In the genomic region with DNA sequence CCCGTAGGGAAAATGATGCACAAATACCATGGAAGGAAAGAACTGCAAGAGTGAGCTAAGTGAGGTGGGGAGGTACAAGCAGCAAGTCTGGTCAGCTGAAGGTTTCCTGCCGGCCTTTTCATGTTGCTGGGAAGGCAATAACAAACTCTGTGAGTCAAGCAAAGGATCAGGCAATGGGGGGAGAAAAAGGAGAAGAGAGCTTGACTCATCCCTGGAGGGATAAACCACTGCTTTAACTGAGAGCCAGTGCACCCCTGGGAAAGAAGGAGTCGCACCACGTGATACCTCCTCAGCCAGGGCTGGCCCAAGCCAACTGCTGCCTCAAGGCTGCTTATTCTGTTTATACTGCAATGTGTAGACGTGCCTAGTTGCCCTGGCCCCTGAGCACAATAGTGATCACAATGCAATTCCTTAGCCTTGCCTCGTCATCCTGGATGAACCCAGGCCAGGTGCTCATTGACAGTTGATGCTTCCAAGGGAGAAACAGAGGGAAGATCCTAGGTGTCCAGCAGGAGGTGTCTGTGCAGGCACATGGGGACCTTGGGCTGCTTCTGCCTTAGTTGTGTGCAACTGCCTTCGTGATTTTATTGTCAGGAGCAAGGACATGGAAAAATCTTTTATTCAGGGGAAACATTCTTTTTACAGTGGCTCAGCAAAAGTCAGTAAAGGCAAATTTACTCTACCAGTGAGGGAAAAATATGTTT, we compare ENCODE assay signal across 11 cellular contexts.
A peak's percentile ranks its signal among the peaks of the same experiment; 100 is the strongest.
DNase-seq lines count a peak whose midpoint lies in the region; ATAC-seq lines count a peak whose summit lies in the region.
"Had no signal": no experiment of that assay in that cellular context is flagged by ENCODE, and none has a peak within 500 bp of the region (broad histone marks: within the 10 kb centered on the region; RNA-seq: fewer than 3 reads in every experiment).

No MANE protein-coding gene starts in this region.

- DNase-seq in ELR (ENCODE audit: low read depth) (peak; percentile 48), SJSA1 (ENCODE audit: low read depth in 1 of 2, low spot score in 2 of 2) (peak; percentile 50 to 53), fibroblast of the conjunctiva (ENCODE audit: low read depth) (peak; percentile 55), NCI-H1105 treated with DMSO at 0.1 percent for 48 hours (lab: John Stamatoyannopoulos, UW) (no peak), globus pallidus (ENCODE audit: low spot score) (no peak)
- no peak for DNase-seq in stimulated activated naive CD8-positive, alpha-beta T cell treated with anti-CD3 and anti-CD28 coated beads, Interleukin-15, amount 100 ng/mL, for 72 hours
- DNase-seq: activated naive CD4-positive, alpha-beta T cell treated with Interleukin-2 at 50 U/mL for 16 hours; nephron progenitor cell; stimulated activated CD4-positive, alpha-beta T cell treated with anti-CD3 and anti-CD28 coated beads, Interleukin-2, amount 100 ng/mL, for 24 hours had no signal

- H3K9ac ChIP-seq in rectal smooth muscle tissue (ENCODE audit: low read length) = no peak overlapping the region

- H3K27me3 Mint-ChIP-seq in stimulated activated naive CD8-positive, alpha-beta T cell treated with anti-CD3 and anti-CD28 coated beads, Interleukin-15, amount 100 ng/mL, for 72 hours = peaks cover 42% of the 10 kb centered on the region

- no peak for ATAC-seq in stimulated activated naive CD8-positive, alpha-beta T cell treated with anti-CD3 and anti-CD28 coated beads, Interleukin-15, amount 100 ng/mL, for 72 hours
- no peak for ATAC-seq in HG02981 (IDR thresholded peaks at IDR 0.05; ENCODE audit: unreplicated experiment)

- no peaks in the 10 kb centered on the region for H3K9me3 ChIP-seq in SJSA1 (replicated peaks)

- H3K27me3 ChIP-seq in SJSA1 (replicated peaks) = no peaks in the 10 kb centered on the region
- H3K27me3 ChIP-seq in rectal smooth muscle tissue (ENCODE audit: control insufficient read depth, insufficient read depth, low read length) = no peaks in the 10 kb centered on the region

- no peak overlapping the region for H3K27ac Mint-ChIP-seq in stimulated activated naive CD8-positive, alpha-beta T cell treated with anti-CD3 and anti-CD28 coated beads, Interleukin-15, amount 100 ng/mL, for 72 hours
- H3K27ac Mint-ChIP-seq: nephron progenitor cell had no signal

- no peaks in the 10 kb centered on the region for H3K4me1 Mint-ChIP-seq in stimulated activated naive CD8-positive, alpha-beta T cell treated with anti-CD3 and anti-CD28 coated beads, Interleukin-15, amount 100 ng/mL, for 72 hours

- H3K27ac ChIP-seq in SJSA1 = no peak overlapping the region
- peak overlapping the region; percentile 28 for H3K27ac ChIP-seq in rectal smooth muscle tissue (ENCODE audit: low read depth, low read length)

- H3K36me3 ChIP-seq in SJSA1 = no peaks in the 10 kb centered on the region
- no peaks in the 10 kb centered on the region for H3K36me3 ChIP-seq in rectal smooth muscle tissue (ENCODE audit: control insufficient read depth, insufficient read depth, low read length)

- peaks cover 0 to 5% of the 10 kb centered on the region in 2 donors for H3K9me3 Mint-ChIP-seq in stimulated activated naive CD8-positive, alpha-beta T cell treated with anti-CD3 and anti-CD28 coated beads, Interleukin-15, amount 100 ng/mL, for 72 hours
- H3K9me3 Mint-ChIP-seq: nephron progenitor cell had no signal

- H3K4me3 ChIP-seq in SJSA1 = no peak overlapping the region
- no peak overlapping the region for H3K4me3 ChIP-seq in rectal smooth muscle tissue (ENCODE audit: low read length)

- H3K4me1 ChIP-seq in SJSA1 (replicated peaks) = peaks cover 9% of the 10 kb centered on the region; the same call in 1 of the 2 replicates
- H3K4me1 ChIP-seq in rectal smooth muscle tissue (ENCODE audit: control insufficient read depth, insufficient read depth, low read length) = peaks cover 10% of the 10 kb centered on the region

- no peak overlapping the region for H3K4me3 Mint-ChIP-seq in stimulated activated naive CD8-positive, alpha-beta T cell treated with anti-CD3 and anti-CD28 coated beads, Interleukin-15, amount 100 ng/mL, for 72 hours
- H3K4me3 Mint-ChIP-seq: nephron progenitor cell had no signal

Comparison
In these comparisons a context has a peak if more than half of its experiments do, and no peak if none do; other contexts are left out.
1. DNase-seq: peak in ELR (single experiment), SJSA1 (2 of 2) and fibroblast of the conjunctiva (single experiment); none in NCI-H1105 treated with DMSO at 0.1 percent for 48 hours (single experiment), stimulated activated naive CD8-positive, alpha-beta T cell treated with anti-CD3 and anti-CD28 coated beads, Interleukin-15, amount 100 ng/mL, for 72 hours (0 of 2) and globus pallidus (single experiment).